1 cellular context compared by ENCODE assay signal in genomic region chrX:20372533-20372932, GRCh38.
TF ChIP-seq lines count a peak whose summit lies in the region.

No MANE protein-coding gene starts in this region.

TF ChIP-seq in SK-N-SH treated with all-trans-retinoic acid at 6 μM for 48 hours, 23 proteins besides CTCF, POLR2A, EP300 and RAD21 (continued from another document):
- no peak for TF ChIP-seq POU6F1 (CRISPR knock-in tag; IDR thresholded peaks at IDR 0.05; ENCODE audit: borderline replicate concordance, low read depth)
